17 cellular contexts compared by ENCODE assay signal in the genomic region with DNA sequence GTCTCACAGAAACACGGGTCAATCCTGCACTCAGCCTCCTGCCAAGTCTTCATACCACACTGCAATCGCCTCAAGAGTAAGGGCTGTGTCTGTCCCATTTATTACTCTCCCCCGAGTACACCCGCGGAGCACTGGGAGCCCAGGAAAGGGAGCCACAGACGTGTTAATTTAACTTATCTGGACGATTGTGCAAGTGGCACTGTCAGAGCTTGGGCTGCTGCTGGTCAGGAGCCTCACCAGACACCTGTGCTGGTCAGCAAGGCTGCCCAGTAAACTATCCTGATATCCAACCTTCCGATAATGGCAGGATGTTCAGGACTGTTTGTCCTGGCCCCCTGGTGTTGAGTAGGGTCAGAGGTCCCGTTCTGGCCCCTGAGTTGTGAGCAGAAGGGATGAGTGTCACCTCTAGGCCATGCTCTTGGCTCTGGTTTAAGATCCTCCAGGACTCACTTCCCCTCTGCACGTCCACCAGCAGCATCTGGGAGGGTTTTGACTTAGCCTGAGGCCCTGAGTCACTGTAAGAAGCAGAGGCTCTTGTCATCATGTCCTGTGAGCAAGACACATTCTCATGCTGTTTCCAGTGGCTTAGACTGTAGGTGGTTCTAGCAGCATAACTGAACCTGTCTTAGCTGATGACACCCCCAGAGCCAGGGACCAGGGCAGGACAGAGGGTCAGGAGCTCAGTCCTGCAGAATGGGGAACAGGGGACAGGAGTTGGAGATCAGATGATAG.
DNase-seq lines count a peak whose midpoint lies in the region; ATAC-seq, FAIRE-seq and TF ChIP-seq lines count a peak whose summit lies in the region.
"Had no signal": no experiment of that assay in that cellular context is flagged by ENCODE, and none has a peak within 500 bp of the region (broad histone marks: within the 10 kb centered on the region; RNA-seq: fewer than 3 reads in every experiment).

No MANE protein-coding gene starts in this region.

- DNase-seq in AG08396 (ENCODE audit: low spot score) = peak; percentile 33
- DNase-seq in HT1080 (ENCODE audit: low read depth) = peak; percentile 27
- DNase-seq in RKO (ENCODE audit: low spot score) = peak; percentile 4
- peak; percentile 80 for DNase-seq in islet precursor cell
- no peak for DNase-seq in kidney
- DNase-seq in activated CD8-positive, alpha-beta T cell treated with anti-CD3 and anti-CD28 coated beads for 36 hours = no peak
- DNase-seq: ACHN; activated naive CD4-positive, alpha-beta T cell treated with anti-CD3 and anti-CD28 coated beads, Interleukin-2, amount 50 U/mL, for 16 hours; CD8-positive, alpha-beta memory T cell; H9; left ventricle myocardium inferior; NCI-H1436 treated with DMSO at 0.1 percent for 48 hours; tibial artery had no signal

- no peak overlapping the region for H3K27ac ChIP-seq in kidney (ENCODE audit: low read depth in 2 of 2, low read length in 2 of 2)
- H3K27ac ChIP-seq: coronary artery, left ventricle myocardium inferior, neutrophil, tibial artery had no signal

- no peak for TF ChIP-seq CTCF in kidney (IDR thresholded peaks at IDR 0.05; ENCODE audit: borderline replicate concordance, extremely low read depth, insufficient read depth)
- TF ChIP-seq CTCF in activated CD8-positive, alpha-beta T cell treated with anti-CD3 and anti-CD28 coated beads for 36 hours (IDR thresholded peaks at IDR 0.05) = no peak

- intact Hi-C loops in kidney (cut with DNase I) = no loop called here
- intact Hi-C loops in activated CD8-positive, alpha-beta T cell treated with anti-CD3 and anti-CD28 coated beads for 36 hours (cut with micrococcal nuclease) = no loop called here

- no peaks in the 10 kb centered on the region for H3K9me3 ChIP-seq in kidney (ENCODE audit: control insufficient read depth in 1 of 2, low read length in 2 of 2)
- H3K9me3 ChIP-seq: left ventricle myocardium inferior, neutrophil, tibial artery had no signal

- no peaks in the 10 kb centered on the region for H3K36me3 ChIP-seq in kidney (ENCODE audit: control insufficient read depth in 1 of 2, insufficient read depth in 2 of 2, low read length in 2 of 2)
- H3K36me3 ChIP-seq: left ventricle myocardium inferior, neutrophil, tibial artery had no signal

- ATAC-seq in activated CD8-positive, alpha-beta T cell treated with anti-CD3 and anti-CD28 coated beads for 36 hours = no peak
- ATAC-seq in GM18520 (IDR thresholded peaks at IDR 0.05; ENCODE audit: unreplicated experiment) (no peak), HG03097 (IDR thresholded peaks at IDR 0.05; ENCODE audit: low FRiP score, unreplicated experiment) (no peak)

- FAIRE-seq in kidney (lab: Jason Lieb, UNC) = no peak

- H3K27ac Mint-ChIP-seq in activated CD8-positive, alpha-beta T cell treated with anti-CD3 and anti-CD28 coated beads for 36 hours = no peak overlapping the region
- H3K27ac Mint-ChIP-seq: CD8-positive, alpha-beta memory T cell; H9 had no signal

- H3K4me1 Mint-ChIP-seq in activated CD8-positive, alpha-beta T cell treated with anti-CD3 and anti-CD28 coated beads for 36 hours (ENCODE audit: low read depth) = no peaks in the 10 kb centered on the region
- H3K4me1 Mint-ChIP-seq: CD8-positive, alpha-beta memory T cell had no signal

- no peak overlapping the region for H3K4me3 ChIP-seq in kidney (ENCODE audit: low read length in 2 of 2)
- H3K4me3 ChIP-seq: coronary artery, left ventricle myocardium inferior, tibial artery had no signal

- CTCF ChIA-PET in activated CD8-positive, alpha-beta T cell treated with anti-CD3 and anti-CD28 coated beads for 36 hours (lab: Charles Lee) = no interaction called here

- H3K36me3 Mint-ChIP-seq in activated CD8-positive, alpha-beta T cell treated with anti-CD3 and anti-CD28 coated beads for 36 hours (ENCODE audit: low read depth) = no peaks in the 10 kb centered on the region
- H3K36me3 Mint-ChIP-seq: CD8-positive, alpha-beta memory T cell had no signal

- H3K27me3 Mint-ChIP-seq in activated CD8-positive, alpha-beta T cell treated with anti-CD3 and anti-CD28 coated beads for 36 hours = peaks cover 2% of the 10 kb centered on the region

- H3K9ac ChIP-seq in kidney (ENCODE audit: low read length in 2 of 2) = no peak overlapping the region

- H3K4me3 Mint-ChIP-seq in activated CD8-positive, alpha-beta T cell treated with anti-CD3 and anti-CD28 coated beads for 36 hours = no peak overlapping the region
- H3K4me3 Mint-ChIP-seq: CD8-positive, alpha-beta memory T cell; H9 had no signal

- H3K4me1 ChIP-seq in kidney (ENCODE audit: control insufficient read depth in 1 of 2, insufficient read depth in 1 of 2, low read depth in 1 of 2, low read length in 2 of 2) = no peaks in the 10 kb centered on the region
- H3K4me1 ChIP-seq: left ventricle myocardium inferior, tibial artery had no signal

- POLR2A ChIA-PET in activated CD8-positive, alpha-beta T cell treated with anti-CD3 and anti-CD28 coated beads for 36 hours (lab: Charles Lee) = no interaction called here

- H3K9me3 Mint-ChIP-seq in activated CD8-positive, alpha-beta T cell treated with anti-CD3 and anti-CD28 coated beads for 36 hours = no peaks in the 10 kb centered on the region
- H3K9me3 Mint-ChIP-seq: CD8-positive, alpha-beta memory T cell; H9 had no signal

Comparison
In these comparisons a context has a peak if more than half of its experiments do, and no peak if none do; other contexts are left out.
1. DNase-seq: peak in AG08396 (single experiment), HT1080 (single experiment), RKO (single experiment) and islet precursor cell (single experiment); none in kidney (single experiment) and activated CD8-positive, alpha-beta T cell treated with anti-CD3 and anti-CD28 coated beads for 36 hours (single experiment).